In the genomic region with DNA sequence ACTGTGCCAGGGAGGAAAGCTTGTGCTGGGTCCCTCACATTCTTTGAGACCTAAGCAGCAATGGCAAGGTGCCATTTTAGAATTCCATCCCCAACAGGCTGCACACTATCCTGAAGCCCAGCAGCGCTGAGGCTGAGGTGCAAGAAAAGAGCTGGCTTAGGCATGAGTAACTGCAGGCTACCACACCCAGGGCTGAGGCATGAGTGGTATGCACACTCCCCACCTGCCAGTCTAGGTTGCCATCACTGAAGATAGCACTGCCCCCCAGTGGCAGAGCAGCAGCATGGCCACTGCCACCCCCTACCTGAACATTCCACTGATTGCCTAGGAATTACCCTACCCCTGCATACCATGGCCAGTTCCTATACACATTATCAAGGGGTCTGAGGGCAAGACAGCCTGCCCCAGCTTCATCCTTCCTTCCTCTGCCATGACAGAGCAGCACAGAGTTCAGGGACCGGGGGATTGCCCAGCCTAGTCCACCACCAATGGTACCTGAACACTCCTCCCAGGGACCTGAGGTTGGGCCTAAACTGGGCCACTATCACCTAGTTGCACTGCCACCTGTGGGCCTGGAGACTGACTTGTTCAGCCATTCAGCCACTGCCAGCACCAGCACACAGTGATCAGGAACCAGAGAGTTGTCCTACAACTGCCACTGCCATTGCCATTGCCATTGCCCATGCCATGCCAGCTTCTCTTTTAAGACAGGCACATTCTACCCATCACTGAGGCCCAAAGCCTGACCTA, we compare ENCODE assay signal across 8 cellular contexts.
DNase-seq lines count a peak whose midpoint lies in the region; ATAC-seq and TF ChIP-seq lines count a peak whose summit lies in the region.

No MANE protein-coding gene starts in this region.

- H3K27me3 ChIP-seq in SU-DHL-6 (ENCODE audit: low read length) (no peaks in the 10 kb centered on the region), heart right ventricle (no peaks in the 10 kb centered on the region)

- TF ChIP-seq CTCF in SU-DHL-6 (IDR thresholded peaks at IDR 0.05; ENCODE audit: insufficient read depth, low read length, poor library complexity, severe bottlenecking) (peak; percentile 73), heart right ventricle (IDR thresholded peaks at IDR 0.05) (peak in 8 of 9 donors; percentile 19 to 65 (median 52))

- H3K36me3 ChIP-seq in SU-DHL-6 (ENCODE audit: low read length) (no peaks in the 10 kb centered on the region), heart right ventricle (no peaks in the 10 kb centered on the region)

- H3K79me2 ChIP-seq in SU-DHL-6 (ENCODE audit: insufficient read depth, low read length): no peaks in the 10 kb centered on the region

- no peak overlapping the region for H3K9ac ChIP-seq in SU-DHL-6 (ENCODE audit: low read length)

- no peaks in the 10 kb centered on the region for H3F3A ChIP-seq in SU-DHL-6 (ENCODE audit: insufficient read depth)

- 33 to 52% methylated on average over 2 of the region's 2 CpGs for WGBS in heart right ventricle, 2 donors

- no peak overlapping the region for H3K27ac ChIP-seq in SU-DHL-6 (ENCODE audit: low read depth, low read length)
- peak overlapping the region in 1 of 10 donors; percentile 11 for H3K27ac ChIP-seq in heart right ventricle

- intact Hi-C loops in heart right ventricle (cut with DNase I): no loop called here

- no peak overlapping the region for H2AFZ ChIP-seq in SU-DHL-6 (ENCODE audit: low read depth, low read length, severe bottlenecking)

- H3K9me2 ChIP-seq in SU-DHL-6 (replicated peaks; ENCODE audit: insufficient read depth, low read length): no peaks in the 10 kb centered on the region

- H4K20me1 ChIP-seq in SU-DHL-6 (ENCODE audit: low read depth, low read length): no peaks in the 10 kb centered on the region

- no peak overlapping the region for H3K4me2 ChIP-seq in SU-DHL-6 (ENCODE audit: low read depth, low read length, poor library complexity, severe bottlenecking)

- ATAC-seq in GM21528 (IDR thresholded peaks at IDR 0.05; ENCODE audit: low FRiP score, unreplicated experiment) (peak; percentile 99), heart right ventricle (peak; percentile 63 to 94 (median 82))

- DNase-seq in SIG-M5 treated with dmso at 0.1 percent for 504 hours (lab: John Stamatoyannopoulos, UW; ENCODE audit: unreplicated experiment) (peak; percentile 44), SIG-M5 (lab: John Stamatoyannopoulos, UW) (no peak), HK-2 (ENCODE audit: unreplicated experiment) (peak; percentile 67), heart right ventricle (peak; percentile 15 to 27), NCI-H446 treated with DMSO at 0.1 percent for 48 hours (lab: John Stamatoyannopoulos, UW) (no peak)
- peak; percentile 1 for DNase-seq in stimulated activated CD4-positive, alpha-beta T cell treated with anti-CD3 and anti-CD28 coated beads, Interleukin-4, amount 100 ng/mL, for 1 hour

- H3K4me1 ChIP-seq in heart right ventricle: peaks cover 0 to 6% (median 0%) of the 10 kb centered on the region in 9 donors

- no peak overlapping the region for H3K4me3 ChIP-seq in SU-DHL-6 (ENCODE audit: insufficient read depth, low read length, poor library complexity, severe bottlenecking)
- no peak overlapping the region for H3K4me3 ChIP-seq in heart right ventricle

- H3K9me3 ChIP-seq in SU-DHL-6 (ENCODE audit: insufficient read depth, low read length): no peaks in the 10 kb centered on the region
- H3K9me3 ChIP-seq in heart right ventricle: peaks cover 0 to 53% (median 14%) of the 10 kb centered on the region in 11 donors

Comparison
In these comparisons a context has a peak if more than half of its experiments do, and no peak if none do; other contexts are left out.
1. DNase-seq: peak in SIG-M5 treated with dmso at 0.1 percent for 504 hours (single experiment), HK-2 (single experiment), heart right ventricle (2 of 2) and stimulated activated CD4-positive, alpha-beta T cell treated with anti-CD3 and anti-CD28 coated beads, Interleukin-4, amount 100 ng/mL, for 1 hour (single experiment); none in SIG-M5 (single experiment) and NCI-H446 treated with DMSO at 0.1 percent for 48 hours (single experiment).